2 cellular contexts compared by ENCODE assay signal in the genomic region with DNA sequence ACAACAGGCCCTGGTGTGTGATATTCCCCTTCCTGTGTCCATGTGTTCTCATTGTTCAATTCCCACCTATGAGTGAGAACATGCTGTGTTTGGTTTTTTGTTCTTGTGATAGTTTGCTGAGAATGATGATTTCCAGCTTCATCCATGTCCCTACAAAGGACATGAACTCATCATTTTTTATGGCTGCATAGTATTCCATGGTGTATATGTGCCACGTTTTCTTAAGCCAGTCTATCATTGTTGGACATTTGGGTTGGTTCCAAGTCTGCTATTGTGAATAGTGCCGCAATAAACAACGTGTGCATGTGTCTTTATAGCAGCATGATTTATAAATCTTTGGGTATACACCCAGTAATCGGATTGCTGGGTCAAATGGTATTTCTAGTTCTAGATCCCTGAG.
DNase-seq lines count a peak whose midpoint lies in the region; ATAC-seq, FAIRE-seq and TF ChIP-seq lines count a peak whose summit lies in the region.
"Not testable (repeated sequence)": the region's sequence is repeated elsewhere in the genome, so short reads cannot be mapped to it uniquely, and the experiment has no call there.

No MANE protein-coding gene starts in this region.

- 11% methylated on average over 4 of the region's 4 CpGs for WGBS in K562 (ENCODE audit: insufficient coverage, low coverage, missing lambda C conversion rate)

- intact Hi-C loops in K562 (cut with micrococcal nuclease), result not testable (repeated sequence)

- H3K4me1 ChIP-seq in HEK293 (ENCODE audit: control insufficient read depth, insufficient read depth, low read length); K562 (replicated peaks in 1 of 2; ENCODE audit: control insufficient read depth in 2 of 2, insufficient read depth in 2 of 2, low read length in 2 of 2): not testable (repeated sequence)

- not testable (repeated sequence) for H3K4me2 ChIP-seq in K562 (ENCODE audit: insufficient read depth, low read length)

- not testable (repeated sequence) for BruUV-seq in K562 (replicated peaks; lab: Mats Ljungman, UMichigan)

- H3K4me3 ChIP-seq in HEK293 (ENCODE audit: low read depth, low read length); K562: not testable (repeated sequence)

- not testable (repeated sequence) for H3K79me2 ChIP-seq in K562 (ENCODE audit: control insufficient read depth, insufficient read depth, low read length)

- not testable (repeated sequence) for H4K20me1 ChIP-seq in K562 (replicated peaks; ENCODE audit: control insufficient read depth, insufficient read depth, low read length)

- CTCF ChIA-PET in HEK293 (lab: Yijun Ruan, JAX); K562 (lab: Yijun Ruan, JAX; ENCODE audit: low intra/inter-chr PET ratio): not testable (repeated sequence)

- not testable (repeated sequence) for H3K36me3 ChIP-seq in HEK293 (ENCODE audit: control insufficient read depth in 2 of 2, insufficient read depth in 1 of 2, low read length in 2 of 2); K562 (ENCODE audit: control insufficient read depth, insufficient read depth, low read length)

- POLR2A ChIA-PET in HEK293 (lab: Yijun Ruan, JAX); K562 (lab: Yijun Ruan, JAX): not testable (repeated sequence)

- TF ChIP-seq CTCF in HEK293 (tag by site-specific recombination; IDR thresholded peaks at IDR 0.05); K562 (IDR thresholded peaks at IDR 0.05 in 2 of 3, conservative IDR thresholded peaks at IDR 0.05 in 1 of 3; ENCODE audit: insufficient read depth in 2 of 3, low read depth in 1 of 3, low read length in 3 of 3): not testable (repeated sequence)

- TF ChIP-seq POLR2A in K562 (conservative IDR thresholded peaks at IDR 0.05), result not testable (repeated sequence)

- FAIRE-seq in K562 (lab: Jason Lieb, UNC), result not testable (repeated sequence)

- ATAC-seq in K562, result not testable (repeated sequence)

- H3K27ac ChIP-seq in HEK293 (ENCODE audit: extremely low read depth, low read depth, low read length); K562 (ENCODE audit: extremely low read depth, low read depth, low read length): not testable (repeated sequence)

- not testable (repeated sequence) for H2AFZ ChIP-seq in K562 (ENCODE audit: low read depth, low read length)

- H3K9me1 ChIP-seq in K562 (ENCODE audit: control insufficient read depth, insufficient read depth, low read length), result not testable (repeated sequence)

- not testable (repeated sequence) for TF ChIP-seq EP300 in K562 (IDR thresholded peaks at IDR 0.05; ENCODE audit: low read length)

- in situ Hi-C loops in K562 (cut with MboI), result not testable (repeated sequence)

- H3K9ac ChIP-seq in K562 (ENCODE audit: insufficient read depth in 1 of 2, low read depth in 2 of 2, low read length in 2 of 2), result not testable (repeated sequence)

- not testable (repeated sequence) for H3K27me3 ChIP-seq in K562 (ENCODE audit: control insufficient read depth in 2 of 2, insufficient read depth in 2 of 2, low read length in 2 of 2)

- DNase-seq in K562 (ENCODE audit: extremely low read depth in 1 of 4, low spot score in 3 of 4), result not testable (repeated sequence)

- H3K9me3 ChIP-seq in HEK293 (ENCODE audit: control insufficient read depth, insufficient read depth, low read depth, low read length); K562 (replicated peaks; ENCODE audit: control insufficient read depth, insufficient read depth, low read depth, low read length): not testable (repeated sequence)

- TF ChIP-seq RAD21 in K562 (CRISPR knock-in tag; conservative IDR thresholded peaks at IDR 0.05 in 1 of 2, IDR thresholded peaks at IDR 0.05 in 1 of 2), result not testable (repeated sequence)

TF ChIP-seq in HEK293, 187 proteins besides CTCF, POLR2A, EP300 and RAD21:
- TF ChIP-seq, protein P1, sequence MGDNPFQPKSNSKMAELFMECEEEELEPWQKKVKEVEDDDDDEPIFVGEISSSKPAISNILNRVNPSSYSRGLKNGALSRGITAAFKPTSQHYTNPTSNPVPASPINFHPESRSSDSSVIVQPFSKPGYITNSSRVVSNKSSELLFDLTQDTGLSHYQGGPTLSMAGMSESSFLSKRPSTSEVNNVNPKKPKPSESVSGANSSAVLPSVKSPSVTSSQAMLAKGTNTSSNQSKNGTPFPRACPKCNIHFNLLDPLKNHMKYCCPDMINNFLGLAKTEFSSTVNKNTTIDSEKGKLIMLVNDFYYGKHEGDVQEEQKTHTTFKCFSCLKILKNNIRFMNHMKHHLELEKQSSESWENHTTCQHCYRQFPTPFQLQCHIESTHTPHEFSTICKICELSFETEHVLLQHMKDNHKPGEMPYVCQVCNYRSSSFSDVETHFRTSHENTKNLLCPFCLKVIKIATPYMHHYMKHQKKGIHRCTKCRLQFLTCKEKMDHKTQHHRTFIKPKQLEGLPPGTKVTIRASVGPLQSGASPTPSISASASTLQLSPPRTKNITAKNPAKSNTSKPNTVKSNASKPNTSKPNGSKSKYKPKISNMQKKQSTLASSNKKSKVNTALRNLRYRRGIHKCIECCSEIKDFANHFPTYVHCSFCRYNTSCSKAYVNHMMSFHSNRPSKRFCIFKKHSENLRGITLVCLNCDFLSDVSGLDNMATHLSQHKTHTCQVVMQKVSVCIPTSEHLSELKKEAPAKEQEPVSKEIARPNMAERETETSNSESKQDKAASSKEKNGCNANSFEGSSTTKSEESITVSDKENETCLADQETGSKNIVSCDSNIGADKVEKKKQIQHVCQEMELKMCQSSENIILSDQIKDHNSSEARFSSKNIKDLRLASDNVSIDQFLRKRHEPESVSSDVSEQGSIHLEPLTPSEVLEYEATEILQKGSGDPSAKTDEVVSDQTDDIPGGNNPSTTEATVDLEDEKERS (tag by site-specific recombination; IDR thresholded peaks at IDR 0.05), result peak; percentile 71; the same call in 1 of the 2 replicates
- peak; percentile 85 for TF ChIP-seq ZNF146 (tag by site-specific recombination; IDR thresholded peaks at IDR 0.05)

TF ChIP-seq in K562, 482 proteins besides CTCF, POLR2A, EP300 and RAD21:
- TF ChIP-seq ZNF146 (CRISPR knock-in tag; IDR thresholded peaks at IDR 0.05; ENCODE audit: unreplicated experiment), result peak; percentile 30
